Comparison of ENCODE assay signal across 8 cellular contexts in the genomic region with DNA sequence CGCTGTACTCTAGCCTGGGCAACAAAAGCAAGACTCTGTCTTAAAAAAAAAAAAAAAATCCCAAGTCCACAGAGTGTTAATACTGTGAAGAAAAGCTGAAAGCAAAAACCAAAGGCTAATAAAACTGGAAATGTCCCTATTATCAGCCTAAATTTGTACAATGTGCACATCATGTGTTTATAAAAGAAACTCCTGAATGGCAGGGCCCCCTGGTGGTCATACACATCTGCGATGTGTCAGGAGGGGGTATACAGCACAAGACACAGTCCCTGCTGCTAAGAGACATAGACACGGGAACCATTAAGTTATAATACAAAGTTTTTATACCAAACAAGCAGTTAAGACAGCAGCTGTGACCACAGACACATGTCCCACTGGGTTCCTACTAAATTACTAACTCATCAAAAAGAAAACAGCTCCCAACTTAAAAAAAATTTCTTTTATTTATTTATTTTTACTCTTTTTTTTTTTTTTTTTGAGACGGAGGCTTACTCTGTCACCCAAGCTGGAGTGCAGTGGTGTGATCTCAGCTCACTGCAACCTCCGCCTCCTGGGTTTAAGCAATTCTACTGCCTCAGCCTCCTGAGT. TPM values are rescaled to one million over a fixed set of nuclear protein-coding genes. Genes with fewer than 3 reads are reported as not detected.
DNase-seq lines count a peak whose midpoint lies in the region; ATAC-seq and TF ChIP-seq lines count a peak whose summit lies in the region.

No MANE protein-coding gene starts in this region.

- peaks cover 26% of the 10 kb centered on the region for H3K4me1 ChIP-seq in lower lobe of right lung

- peak; percentile 36 for DNase-seq in DMS53 treated with DMSO at 0.1 percent for 48 hours (lab: John Stamatoyannopoulos, UW; ENCODE audit: unreplicated experiment)
- peak; percentile 54 for DNase-seq in NCI-H510A treated with DMSO at 0.1 percent for 48 hours (lab: John Stamatoyannopoulos, UW)
- DNase-seq in activated CD4-positive, alpha-beta T cell treated with anti-CD3 and anti-CD28 coated beads, Interleukin-2, amount 50 U/mL, for 1 hour = peak; percentile 79
- peak; percentile 79 for DNase-seq in dedifferentiated amniotic fluid mesenchymal stem cell (ENCODE audit: extremely low spot score)
- DNase-seq in lower lobe of right lung = peak; percentile 87
- DNase-seq in stimulated activated CD8-positive, alpha-beta memory T cell treated with anti-CD3 and anti-CD28 coated beads, Interleukin-12 subunit alpha, Interleukin-12 subunit beta, amount 100 ng/mL, for 4 hours (ENCODE audit: low read depth) = peak; percentile 48

- H3K4me3 ChIP-seq in lower lobe of right lung = no peak overlapping the region

- peak overlapping the region; percentile 41 for H3K27ac ChIP-seq in lower lobe of right lung

- TF ChIP-seq CTCF in lower lobe of right lung (IDR thresholded peaks at IDR 0.05) = peak; percentile 85

- intact Hi-C loops in lower lobe of right lung (cut with DNase I) = no loop called here

- no peaks in the 10 kb centered on the region for H3K9me3 ChIP-seq in lower lobe of right lung

- peaks cover 70% of the 10 kb centered on the region for H3K36me3 ChIP-seq in lower lobe of right lung

- ATAC-seq in HG02642 (IDR thresholded peaks at IDR 0.05; ENCODE audit: poor library complexity, unreplicated experiment) (peak; percentile 54), lower lobe of right lung (peak; percentile 79 to 80), GM18870 (IDR thresholded peaks at IDR 0.05; ENCODE audit: unreplicated experiment) (no peak)

- H3K27me3 ChIP-seq in lower lobe of right lung (ENCODE audit: low read depth) = no peaks in the 10 kb centered on the region

RNA-seq across cellular contexts. Expression of a gene that starts 31.0 kb away (rescaled TPM):
- total RNA-seq in lower lobe of right lung = 46.7 TPM

Comparison
In these comparisons a context has a peak if more than half of its experiments do, and no peak if none do; other contexts are left out.
1. DNase-seq: peak in every context shown above with its lines; median percentile 87 in lower lobe of right lung; 79 in activated CD4-positive, alpha-beta T cell treated with anti-CD3 and anti-CD28 coated beads, Interleukin-2, amount 50 U/mL, for 1 hour; 79 in dedifferentiated amniotic fluid mesenchymal stem cell; 54 in NCI-H510A treated with DMSO at 0.1 percent for 48 hours; 48 in stimulated activated CD8-positive, alpha-beta memory T cell treated with anti-CD3 and anti-CD28 coated beads, Interleukin-12 subunit alpha, Interleukin-12 subunit beta, amount 100 ng/mL, for 4 hours; 36 in DMS53 treated with DMSO at 0.1 percent for 48 hours.